23 cellular contexts compared by ENCODE assay signal in genomic region chr17:19365833-19366636, GRCh38. TPM values are rescaled to one million over a fixed set of nuclear protein-coding genes. Genes with fewer than 3 reads are reported as not detected.
DNase-seq lines count a peak whose midpoint lies in the region; ATAC-seq and TF ChIP-seq lines count a peak whose summit lies in the region.
"Had no signal": no experiment of that assay in that cellular context is flagged by ENCODE, and none has a peak within 500 bp of the region (broad histone marks: within the 10 kb centered on the region; RNA-seq: fewer than 3 reads in every experiment).

No MANE protein-coding gene starts in this region.

- no peak overlapping the region for H3K27ac ChIP-seq in RWPE2 (ENCODE audit: poor library complexity, severe bottlenecking)
- H3K27ac ChIP-seq: RWPE1 had no signal

- H3K9me3 ChIP-seq in RWPE2 (ENCODE audit: severe bottlenecking): no peaks in the 10 kb centered on the region
- H3K9me3 ChIP-seq: BE2C had no signal

- TF ChIP-seq CTCF in RWPE2 (IDR thresholded peaks at IDR 0.05; ENCODE audit: poor library complexity, severe bottlenecking) (no peak), type B pancreatic cell (conservative IDR thresholded peaks at IDR 0.05) (no peak)

- peak overlapping the region; percentile 30 for H3K27ac Mint-ChIP-seq in activated naive CD4-positive, alpha-beta T cell treated with anti-CD3 and anti-CD28 coated beads, Interleukin-2, amount 50 U/mL, for 24 hours
- H3K27ac Mint-ChIP-seq in natural killer cell treated with Interleukin-12 subunit alpha and Interleukin-12 subunit beta and Interleukin-15 and Interleukin-18, amount 100 ng/mL, for 72 hours: no peak overlapping the region
- peak overlapping the region; percentile 7 for H3K27ac Mint-ChIP-seq in type B pancreatic cell
- H3K27ac Mint-ChIP-seq: CD8-positive, alpha-beta T cell had no signal

- H3K36me3 Mint-ChIP-seq in activated naive CD4-positive, alpha-beta T cell treated with anti-CD3 and anti-CD28 coated beads, Interleukin-2, amount 50 U/mL, for 24 hours: no peaks in the 10 kb centered on the region
- H3K36me3 Mint-ChIP-seq in natural killer cell treated with Interleukin-12 subunit alpha and Interleukin-12 subunit beta and Interleukin-15 and Interleukin-18, amount 100 ng/mL, for 72 hours: no peaks in the 10 kb centered on the region
- no peaks in the 10 kb centered on the region for H3K36me3 Mint-ChIP-seq in type B pancreatic cell
- H3K36me3 Mint-ChIP-seq: CD8-positive, alpha-beta T cell had no signal

- H3K4me1 Mint-ChIP-seq in activated naive CD4-positive, alpha-beta T cell treated with anti-CD3 and anti-CD28 coated beads, Interleukin-2, amount 50 U/mL, for 24 hours: peaks cover 29% of the 10 kb centered on the region
- peaks cover 37 to 44% of the 10 kb centered on the region in 2 donors for H3K4me1 Mint-ChIP-seq in natural killer cell treated with Interleukin-12 subunit alpha and Interleukin-12 subunit beta and Interleukin-15 and Interleukin-18, amount 100 ng/mL, for 72 hours (ENCODE audit: low read depth in 2 of 2)
- H3K4me1 Mint-ChIP-seq in type B pancreatic cell (ENCODE audit: unreplicated experiment): peaks cover 13% of the 10 kb centered on the region

- H3K27me3 ChIP-seq in RWPE2 (ENCODE audit: insufficient read depth, poor library complexity, severe bottlenecking): no peaks in the 10 kb centered on the region
- H3K27me3 ChIP-seq: BE2C had no signal

- no peak for DNase-seq in activated naive CD4-positive, alpha-beta T cell treated with Interleukin-2 at 50 U/mL for 16 hours
- peak; percentile 27 for DNase-seq in RWPE2 (ENCODE audit: low spot score)
- DNase-seq in natural killer cell treated with Interleukin-12 subunit alpha and Interleukin-12 subunit beta and Interleukin-15 and Interleukin-18, amount 100 ng/mL, for 72 hours (ENCODE audit: low spot score): peak; percentile 32
- no peak for DNase-seq in type B pancreatic cell (ENCODE audit: extremely low spot score, unreplicated experiment)
- no peak for DNase-seq in Ammon's horn (ENCODE audit: low spot score)
- no peak for DNase-seq in NK-92 (lab: John Stamatoyannopoulos, UW; ENCODE audit: unreplicated experiment)
- no peak for DNase-seq in NCI-H1436 treated with DMSO at 0.1 percent for 48 hours (lab: John Stamatoyannopoulos, UW)
- DNase-seq: BE2C; CD8-positive, alpha-beta T cell; DMS53; EL; KG1; MV-4-11; NCI-H187; NCI-H2107; NCI-H2227 treated with DMSO at 0.1 percent for 48 hours; PC-3 had no signal

- ATAC-seq in RWPE2 (ENCODE audit: low read depth): no peak
- no peak for ATAC-seq in natural killer cell treated with Interleukin-12 subunit alpha and Interleukin-12 subunit beta and Interleukin-15 and Interleukin-18, amount 100 ng/mL, for 72 hours
- ATAC-seq: CD8-positive, alpha-beta T cell; GM12878; GM23338; HCT116; PC-3 had no signal

- no peak overlapping the region for H3K4me3 Mint-ChIP-seq in activated naive CD4-positive, alpha-beta T cell treated with anti-CD3 and anti-CD28 coated beads, Interleukin-2, amount 50 U/mL, for 24 hours
- no peak overlapping the region for H3K4me3 Mint-ChIP-seq in natural killer cell treated with Interleukin-12 subunit alpha and Interleukin-12 subunit beta and Interleukin-15 and Interleukin-18, amount 100 ng/mL, for 72 hours
- H3K4me3 Mint-ChIP-seq in type B pancreatic cell: no peak overlapping the region
- H3K4me3 Mint-ChIP-seq: CD8-positive, alpha-beta T cell; GM23338 had no signal

- H3K36me3 ChIP-seq in RWPE2 (ENCODE audit: low read depth): no peaks in the 10 kb centered on the region
- H3K36me3 ChIP-seq: BE2C had no signal

- peaks cover 2% of the 10 kb centered on the region for H3K27me3 Mint-ChIP-seq in activated naive CD4-positive, alpha-beta T cell treated with anti-CD3 and anti-CD28 coated beads, Interleukin-2, amount 50 U/mL, for 24 hours
- H3K27me3 Mint-ChIP-seq in natural killer cell treated with Interleukin-12 subunit alpha and Interleukin-12 subunit beta and Interleukin-15 and Interleukin-18, amount 100 ng/mL, for 72 hours: peaks cover 0 to 3% of the 10 kb centered on the region in 2 donors
- H3K27me3 Mint-ChIP-seq in type B pancreatic cell: no peaks in the 10 kb centered on the region

- no peak overlapping the region for H3K4me3 ChIP-seq in RWPE2 (ENCODE audit: severe bottlenecking)
- H3K4me3 ChIP-seq: GM12878, GM23338 had no signal

- H3K9me3 Mint-ChIP-seq in activated naive CD4-positive, alpha-beta T cell treated with anti-CD3 and anti-CD28 coated beads, Interleukin-2, amount 50 U/mL, for 24 hours: no peaks in the 10 kb centered on the region
- H3K9me3 Mint-ChIP-seq in natural killer cell treated with Interleukin-12 subunit alpha and Interleukin-12 subunit beta and Interleukin-15 and Interleukin-18, amount 100 ng/mL, for 72 hours: peaks cover 3% of the 10 kb centered on the region
- no peaks in the 10 kb centered on the region for H3K9me3 Mint-ChIP-seq in type B pancreatic cell
- H3K9me3 Mint-ChIP-seq: CD8-positive, alpha-beta T cell; GM23338 had no signal

- H3K4me1 ChIP-seq in RWPE2 (ENCODE audit: insufficient read depth, poor library complexity, severe bottlenecking): no peaks in the 10 kb centered on the region
- H3K4me1 ChIP-seq: BE2C had no signal

RNA-seq across cellular contexts. Expression of gene B9D1, which starts 3.5 kb away (rescaled TPM):
- total RNA-seq in natural killer cell treated with Interleukin-12 subunit alpha and Interleukin-12 subunit beta and Interleukin-15 and Interleukin-18, amount 100 ng/mL, for 72 hours: 1 to 10 TPM; 2.2 to 4.9 TPM
- total RNA-seq in type B pancreatic cell (ENCODE audit: low replicate concordance): 13.8 and 23.2 TPM in 2 replicates

RNA-seq across cellular contexts. Expression of gene MAPK7, which starts 12.3 kb away (rescaled TPM):
- 10 to 100 TPM; 28.7 to 29.8 TPM for total RNA-seq in natural killer cell treated with Interleukin-12 subunit alpha and Interleukin-12 subunit beta and Interleukin-15 and Interleukin-18, amount 100 ng/mL, for 72 hours
- total RNA-seq in type B pancreatic cell (ENCODE audit: low replicate concordance): 32.1 and 44.3 TPM in 2 replicates

RNA-seq across cellular contexts. Expression of gene MFAP4, which starts 21.0 kb away (rescaled TPM):
- not detected for total RNA-seq in natural killer cell treated with Interleukin-12 subunit alpha and Interleukin-12 subunit beta and Interleukin-15 and Interleukin-18, amount 100 ng/mL, for 72 hours
- 2.6 and 18.0 TPM in 2 replicates for total RNA-seq in type B pancreatic cell (ENCODE audit: low replicate concordance)
- total RNA-seq: A172; CD8-positive, alpha-beta T cell; PC-3 had no signal

RNA-seq across cellular contexts. Expression of gene RNF112, which starts 45.0 kb away (rescaled TPM):
- total RNA-seq in natural killer cell treated with Interleukin-12 subunit alpha and Interleukin-12 subunit beta and Interleukin-15 and Interleukin-18, amount 100 ng/mL, for 72 hours: 1 to 10 TPM in 1 of 2 donors, under 1 TPM in 1; 0.14 to 1.1 TPM
- total RNA-seq in type B pancreatic cell (ENCODE audit: low replicate concordance): 0.60 and 1.2 TPM in 2 replicates
- total RNA-seq: A172, GM12878 had no signal

Comparison
In these comparisons a context has a peak if more than half of its experiments do, and no peak if none do; other contexts are left out.
1. H3K27ac Mint-ChIP-seq: peak in activated naive CD4-positive, alpha-beta T cell treated with anti-CD3 and anti-CD28 coated beads, Interleukin-2, amount 50 U/mL, for 24 hours (single experiment) and type B pancreatic cell (single experiment); none in natural killer cell treated with Interleukin-12 subunit alpha and Interleukin-12 subunit beta and Interleukin-15 and Interleukin-18, amount 100 ng/mL, for 72 hours (0 of 2).
2. DNase-seq: peak in RWPE2 (single experiment) and natural killer cell treated with Interleukin-12 subunit alpha and Interleukin-12 subunit beta and Interleukin-15 and Interleukin-18, amount 100 ng/mL, for 72 hours (single experiment); none in activated naive CD4-positive, alpha-beta T cell treated with Interleukin-2 at 50 U/mL for 16 hours (single experiment), type B pancreatic cell (single experiment), Ammon's horn (single experiment), NK-92 (single experiment) and NCI-H1436 treated with DMSO at 0.1 percent for 48 hours (single experiment).